1 cellular context compared by ENCODE assay signal in genomic region chr5:6576861-6577501, GRCh38.
TF ChIP-seq lines count a peak whose summit lies in the region.

No MANE protein-coding gene starts in this region.

TF ChIP-seq in GM12878, 131 proteins besides CTCF, POLR2A, EP300 and RAD21:
- no peak for TF ChIP-seq PAX8 (IDR thresholded peaks at IDR 0.05)
- peak; percentile 72 for TF ChIP-seq SMC3 (IDR thresholded peaks at IDR 0.05; ENCODE audit: borderline replicate concordance, low read length)
TF ChIP-seq in GM12878: peak in this region for 1.
